Comparison of ENCODE assay signal across 21 cellular contexts in the genomic region with DNA sequence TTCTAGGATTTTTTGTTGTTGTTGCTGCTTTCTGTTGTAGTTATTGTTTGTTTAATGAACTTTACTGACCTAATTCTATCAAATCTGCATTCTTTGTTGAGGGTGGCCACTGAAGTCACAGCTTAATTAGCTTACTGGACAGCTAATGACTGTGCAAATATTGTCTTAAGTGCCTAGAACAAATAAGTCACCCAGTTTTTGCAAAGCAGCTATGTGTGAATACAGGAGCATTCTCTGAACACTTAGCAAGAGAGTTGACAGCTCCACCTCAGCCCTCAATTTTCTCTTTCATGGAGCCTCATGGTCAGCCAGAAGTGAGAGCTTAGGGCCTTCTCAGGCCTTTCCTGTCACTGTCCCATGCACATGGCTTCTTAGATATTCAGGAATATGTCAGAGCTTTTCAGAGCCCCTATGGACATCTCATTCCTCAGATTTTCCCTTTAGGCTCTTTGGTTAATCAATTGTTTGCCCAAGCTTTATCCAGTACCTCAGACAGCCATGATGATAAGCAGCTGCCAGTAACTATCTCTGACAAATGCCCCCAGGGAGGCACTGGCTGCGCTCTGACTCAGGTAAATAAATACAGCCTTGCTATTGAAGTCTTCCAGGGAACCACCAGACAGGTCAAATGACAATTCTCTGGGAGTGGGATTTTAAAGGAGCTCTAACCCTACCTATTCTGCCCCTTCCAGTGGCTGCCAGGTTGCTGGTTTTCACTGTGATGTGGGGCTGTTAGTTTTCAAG.
DNase-seq lines count a peak whose midpoint lies in the region; ATAC-seq and TF ChIP-seq lines count a peak whose summit lies in the region.
"Had no signal": no experiment of that assay in that cellular context is flagged by ENCODE, and none has a peak within 500 bp of the region (broad histone marks: within the 10 kb centered on the region; RNA-seq: fewer than 3 reads in every experiment).

No MANE protein-coding gene starts in this region.

- DNase-seq in DMS53 (lab: John Stamatoyannopoulos, UW) (peak; percentile 87), NCI-H1417 (lab: John Stamatoyannopoulos, UW) (peak in 2 of 3 experiments; percentile 75 to 90), RWPE1 (ENCODE audit: low spot score) (peak; percentile 25), lower lobe of right lung (no peak), mucosa of descending colon (no peak)
- DNase-seq in stimulated activated naive CD8-positive, alpha-beta T cell treated with anti-CD3 and anti-CD28 coated beads, Interleukin-15, Interleukin-2, amounts not matched to agents 100 U/mL and 50 U/mL, for 24 hours, result no peak
- DNase-seq: activated CD4-positive, alpha-beta T cell treated with anti-CD3 and anti-CD28 coated beads, Interleukin-2, amount 10 ng/mL, durations not matched to agents 7 days and 5 days; activated gamma-delta T cell treated with Interleukin-2 at 50 U/mL for 16 hours; AML-193; amniotic stem cell; effector CD4-positive, alpha-beta T cell; glutamatergic neuron; GM23248; immature natural killer cell; midbrain; NCI-H2029 treated with DMSO at 0.1 percent for 48 hours; NCI-H510A treated with DMSO at 0.1 percent for 48 hours; stimulated activated CD8-positive, alpha-beta memory T cell treated with anti-CD3 and anti-CD28 coated beads, Interleukin-4, amount 100 ng/mL, for 48 hours; substantia nigra had no signal

- CTCF ChIA-PET in RWPE1 (lab: Yijun Ruan, JAX), result interaction anchor here (1.0 kb wide), 1 partner anchor 10 kb away, joined by 8 read pairs; no protein-coding TSS in a partner anchor

- no peaks in the 10 kb centered on the region for H3K36me3 ChIP-seq in lower lobe of right lung
- no peaks in the 10 kb centered on the region for H3K36me3 ChIP-seq in mucosa of descending colon (ENCODE audit: low read depth)

- H3K4me1 ChIP-seq in lower lobe of right lung, result no peaks in the 10 kb centered on the region
- H3K4me1 ChIP-seq in mucosa of descending colon (ENCODE audit: low read depth), result no peaks in the 10 kb centered on the region

- no peaks in the 10 kb centered on the region for H3K9me3 ChIP-seq in lower lobe of right lung
- no peaks in the 10 kb centered on the region for H3K9me3 ChIP-seq in mucosa of descending colon

- no peak overlapping the region for H3K27ac ChIP-seq in RWPE1
- no peak overlapping the region for H3K27ac ChIP-seq in lower lobe of right lung
- H3K27ac ChIP-seq: GM23248 had no signal

- H3K4me3 ChIP-seq in lower lobe of right lung, result no peak overlapping the region
- H3K4me3 ChIP-seq in mucosa of descending colon, result no peak overlapping the region
- H3K4me3 ChIP-seq: GM23248 had no signal

- intact Hi-C loops in lower lobe of right lung (cut with DNase I), result no loop called here
- intact Hi-C loops in mucosa of descending colon (cut with DNase I, micrococcal nuclease), result no loop called here

- TF ChIP-seq CTCF in RWPE1 (conservative IDR thresholded peaks at IDR 0.05; ENCODE audit: low read depth) (no peak), lower lobe of right lung (IDR thresholded peaks at IDR 0.05) (no peak), mucosa of descending colon (IDR thresholded peaks at IDR 0.05) (no peak)

- ATAC-seq in lower lobe of right lung (peak; percentile 59 to 74), mucosa of descending colon (no peak), HG03469 (IDR thresholded peaks at IDR 0.05; ENCODE audit: unreplicated experiment) (no peak)
- ATAC-seq in stimulated activated naive CD8-positive, alpha-beta T cell treated with anti-CD3 and anti-CD28 coated beads, Interleukin-15, Interleukin-2, amounts not matched to agents 100 U/mL and 50 U/mL, for 24 hours, result no peak
- ATAC-seq: SK-N-SH treated with all-trans-retinoic acid at 6 μM for 48 hours had no signal

- H3K27me3 ChIP-seq in lower lobe of right lung (ENCODE audit: low read depth), result no peaks in the 10 kb centered on the region

- POLR2A ChIA-PET in RWPE1 (lab: Yijun Ruan, JAX; ENCODE audit: low non-redundant PET), result interaction anchor here (0.6 kb wide), 1 partner anchor 77 kb away, joined by 4 read pairs; no protein-coding TSS in a partner anchor

Comparison
In these comparisons a context has a peak if more than half of its experiments do, and no peak if none do; other contexts are left out.
1. DNase-seq: peak in DMS53 (single experiment), NCI-H1417 (2 of 3) and RWPE1 (single experiment); none in lower lobe of right lung (single experiment), stimulated activated naive CD8-positive, alpha-beta T cell treated with anti-CD3 and anti-CD28 coated beads, Interleukin-15, Interleukin-2, amounts not matched to agents 100 U/mL and 50 U/mL, for 24 hours (single experiment) and mucosa of descending colon (0 of 3).
2. ATAC-seq: peak in lower lobe of right lung (2 of 2); none in stimulated activated naive CD8-positive, alpha-beta T cell treated with anti-CD3 and anti-CD28 coated beads, Interleukin-15, Interleukin-2, amounts not matched to agents 100 U/mL and 50 U/mL, for 24 hours (single experiment), mucosa of descending colon (single experiment) and HG03469 (single experiment).